ENCODE assay signal across 2 cellular contexts in the genomic region with DNA sequence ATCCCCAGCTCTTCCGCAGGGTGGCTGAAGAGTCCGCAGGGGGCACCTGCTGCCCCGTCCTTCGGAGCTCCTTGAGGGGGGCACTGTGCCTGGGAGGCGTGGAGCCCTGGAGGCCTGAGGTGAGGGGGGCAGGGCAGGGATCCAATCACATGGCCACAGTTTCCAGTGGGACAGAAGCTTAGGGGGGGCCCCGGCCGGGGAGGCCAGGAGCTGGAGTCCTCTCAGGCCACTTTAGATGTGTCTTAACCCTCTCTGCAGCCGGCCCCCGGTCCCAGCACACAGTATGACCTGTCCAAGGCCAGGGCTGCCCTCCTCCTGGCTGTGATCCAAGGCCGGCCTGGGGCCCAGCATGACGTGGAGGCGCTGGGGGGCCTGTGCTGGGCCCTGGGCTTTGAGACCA.
TF ChIP-seq lines count a peak whose summit lies in the region.

No MANE protein-coding gene starts in this region.

TF ChIP-seq in K562, 482 proteins besides CTCF, POLR2A, EP300 and RAD21:
- TF ChIP-seq ZKSCAN1 (IDR thresholded peaks at IDR 0.05; ENCODE audit: low read depth, low read length) (peak; percentile 72; the same call in 1 of the 2 replicates), NFIC (IDR thresholded peaks at IDR 0.05) (peak; percentile 49; the same call in 1 of the 2 replicates), HMG20A (CRISPR knock-in tag; conservative IDR thresholded peaks at IDR 0.05) (no peak), BRF1 (IDR thresholded peaks at IDR 0.05; ENCODE audit: borderline replicate concordance, extremely low read depth, insufficient read length) (no peak)
- TF ChIP-seq, protein P1, sequence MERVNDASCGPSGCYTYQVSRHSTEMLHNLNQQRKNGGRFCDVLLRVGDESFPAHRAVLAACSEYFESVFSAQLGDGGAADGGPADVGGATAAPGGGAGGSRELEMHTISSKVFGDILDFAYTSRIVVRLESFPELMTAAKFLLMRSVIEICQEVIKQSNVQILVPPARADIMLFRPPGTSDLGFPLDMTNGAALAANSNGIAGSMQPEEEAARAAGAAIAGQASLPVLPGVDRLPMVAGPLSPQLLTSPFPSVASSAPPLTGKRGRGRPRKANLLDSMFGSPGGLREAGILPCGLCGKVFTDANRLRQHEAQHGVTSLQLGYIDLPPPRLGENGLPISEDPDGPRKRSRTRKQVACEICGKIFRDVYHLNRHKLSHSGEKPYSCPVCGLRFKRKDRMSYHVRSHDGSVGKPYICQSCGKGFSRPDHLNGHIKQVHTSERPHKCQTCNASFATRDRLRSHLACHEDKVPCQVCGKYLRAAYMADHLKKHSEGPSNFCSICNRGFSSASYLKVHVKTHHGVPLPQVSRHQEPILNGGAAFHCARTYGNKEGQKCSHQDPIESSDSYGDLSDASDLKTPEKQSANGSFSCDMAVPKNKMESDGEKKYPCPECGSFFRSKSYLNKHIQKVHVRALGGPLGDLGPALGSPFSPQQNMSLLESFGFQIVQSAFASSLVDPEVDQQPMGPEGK (CRISPR knock-in tag; IDR thresholded peaks at IDR 0.05; ENCODE audit: borderline replicate concordance) = no peak

TF ChIP-seq in GM12891, 5 proteins besides CTCF, POLR2A, EP300 and RAD21:
- TF ChIP-seq POLR2AphosphoS5 (IDR thresholded peaks at IDR 0.05; ENCODE audit: low read depth, low read length) (no peak), POU2F2 (IDR thresholded peaks at IDR 0.05; ENCODE audit: low read depth, low read length) (no peak), SPI1 (IDR thresholded peaks at IDR 0.05; ENCODE audit: low read depth, low read length) (no peak), PAX5 (IDR thresholded peaks at IDR 0.05; ENCODE audit: insufficient read depth, low read length, severe bottlenecking) (no peak), TAF1 (IDR thresholded peaks at IDR 0.05; ENCODE audit: low read depth, low read length) (no peak)
